ENCODE assay signal across 8 cellular contexts in the genomic region with DNA sequence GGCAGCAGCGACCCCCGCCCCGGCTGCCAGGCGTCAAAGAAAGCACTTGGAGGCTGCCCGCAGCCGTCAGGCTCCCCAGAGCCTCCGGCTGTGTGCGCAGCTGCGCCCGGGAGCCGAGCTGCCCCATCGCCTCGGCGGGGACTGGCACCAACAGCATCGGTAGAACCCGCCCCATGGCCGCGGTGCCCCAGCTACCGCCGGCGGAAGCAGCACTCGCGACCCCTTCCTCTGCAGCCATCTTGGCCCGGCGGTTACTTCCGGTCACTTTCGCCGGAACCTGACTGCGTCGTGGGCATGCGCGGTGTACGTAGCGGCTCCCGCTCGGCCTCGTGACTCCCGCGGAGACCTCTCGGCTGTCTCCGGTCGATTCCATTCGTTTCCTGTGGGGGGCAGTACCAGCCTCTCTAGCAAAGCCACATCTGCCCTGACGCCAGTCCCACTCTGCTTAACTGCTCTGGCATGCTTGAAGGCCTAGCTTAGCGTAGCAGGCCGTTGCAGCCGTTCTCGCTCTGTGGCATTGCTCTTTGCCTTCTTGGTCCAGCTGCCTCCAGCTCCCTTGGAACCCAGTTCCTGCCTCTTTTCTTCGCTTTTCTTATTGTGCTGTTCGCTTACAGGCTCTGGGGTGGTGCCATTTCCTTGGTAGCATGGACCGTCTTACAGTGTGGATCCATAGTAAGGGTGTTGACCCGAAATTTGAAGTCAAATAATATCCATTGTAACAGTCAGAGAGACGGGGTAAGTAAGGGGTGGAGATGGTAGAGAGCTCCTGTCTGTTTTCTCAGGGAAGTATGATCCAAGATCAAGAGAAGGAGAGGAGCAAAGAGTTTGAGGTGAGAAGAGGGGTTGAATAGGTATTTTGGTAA.
DNase-seq lines count a peak whose midpoint lies in the region; ATAC-seq and TF ChIP-seq lines count a peak whose summit lies in the region.

A gene with protein sequence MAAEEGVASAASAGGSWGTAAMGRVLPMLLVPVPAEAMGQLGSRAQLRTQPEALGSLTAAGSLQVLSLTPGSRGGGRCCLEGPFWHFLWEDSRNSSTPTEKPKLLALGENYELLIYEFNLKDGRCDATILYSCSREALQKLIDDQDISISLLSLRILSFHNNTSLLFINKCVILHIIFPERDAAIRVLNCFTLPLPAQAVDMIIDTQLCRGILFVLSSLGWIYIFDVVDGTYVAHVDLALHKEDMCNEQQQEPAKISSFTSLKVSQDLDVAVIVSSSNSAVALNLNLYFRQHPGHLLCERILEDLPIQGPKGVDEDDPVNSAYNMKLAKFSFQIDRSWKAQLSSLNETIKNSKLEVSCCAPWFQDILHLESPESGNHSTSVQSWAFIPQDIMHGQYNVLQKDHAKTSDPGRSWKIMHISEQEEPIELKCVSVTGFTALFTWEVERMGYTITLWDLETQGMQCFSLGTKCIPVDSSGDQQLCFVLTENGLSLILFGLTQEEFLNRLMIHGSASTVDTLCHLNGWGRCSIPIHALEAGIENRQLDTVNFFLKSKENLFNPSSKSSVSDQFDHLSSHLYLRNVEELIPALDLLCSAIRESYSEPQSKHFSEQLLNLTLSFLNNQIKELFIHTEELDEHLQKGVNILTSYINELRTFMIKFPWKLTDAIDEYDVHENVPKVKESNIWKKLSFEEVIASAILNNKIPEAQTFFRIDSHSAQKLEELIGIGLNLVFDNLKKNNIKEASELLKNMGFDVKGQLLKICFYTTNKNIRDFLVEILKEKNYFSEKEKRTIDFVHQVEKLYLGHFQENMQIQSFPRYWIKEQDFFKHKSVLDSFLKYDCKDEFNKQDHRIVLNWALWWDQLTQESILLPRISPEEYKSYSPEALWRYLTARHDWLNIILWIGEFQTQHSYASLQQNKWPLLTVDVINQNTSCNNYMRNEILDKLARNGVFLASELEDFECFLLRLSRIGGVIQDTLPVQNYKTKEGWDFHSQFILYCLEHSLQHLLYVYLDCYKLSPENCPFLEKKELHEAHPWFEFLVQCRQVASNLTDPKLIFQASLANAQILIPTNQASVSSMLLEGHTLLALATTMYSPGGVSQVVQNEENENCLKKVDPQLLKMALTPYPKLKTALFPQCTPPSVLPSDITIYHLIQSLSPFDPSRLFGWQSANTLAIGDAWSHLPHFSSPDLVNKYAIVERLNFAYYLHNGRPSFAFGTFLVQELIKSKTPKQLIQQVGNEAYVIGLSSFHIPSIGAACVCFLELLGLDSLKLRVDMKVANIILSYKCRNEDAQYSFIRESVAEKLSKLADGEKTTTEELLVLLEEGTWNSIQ (N-terminal part only) (minus strand): TSS at position 253 of the 863 bp plus-strand sequence. CDS start 15 bp downstream, at position 238.

- peak; percentile 84 for TF ChIP-seq CTCF in AG10803 (conservative IDR thresholded peaks at IDR 0.05; ENCODE audit: low read length)

- H3K4me3 ChIP-seq in AG10803 (ENCODE audit: low read length) = peak within 1 kb of the TSS; percentile 91

- ATAC-seq in GM19023 (IDR thresholded peaks at IDR 0.05; ENCODE audit: unreplicated experiment) = peak; percentile 81
- peak; percentile 76 for ATAC-seq in HG03342 (IDR thresholded peaks at IDR 0.05; ENCODE audit: unreplicated experiment)
- ATAC-seq in activated CD4-positive, CD25-positive, alpha-beta regulatory T cell treated with anti-CD3 and anti-CD28 coated beads, Interleukin-2, amount 50 U/mL, for 24 hours = peak; percentile 85 to 87

- DNase-seq in AG10803 (ENCODE audit: low read depth) (peak; percentile 97), NCI-H446 (lab: John Stamatoyannopoulos, UW) (peak; percentile 84 to 95), cerebellar nuclear complex (lab: John Stamatoyannopoulos, UW) (peak; percentile 4 to 83), islet precursor cell (peak; percentile 99)
- DNase-seq in stimulated activated CD4-positive, alpha-beta T cell treated with anti-CD3 and anti-CD28 coated beads, Interleukin-15, amount 100 ng/mL, for 1 hour (ENCODE audit: low read depth in 1 of 2, low spot score in 1 of 2) = peak; percentile 86 to 93

Comparison
In these comparisons a context has a peak if more than half of its experiments do, and no peak if none do; other contexts are left out.
1. Peak in every context shown above with its lines: DNase-seq, ATAC-seq and H3K4me3 ChIP-seq.
2. DNase-seq: peak in every context shown above with its lines; median percentile 99 in islet precursor cell; 97 in AG10803; 90 in NCI-H446; 90 in stimulated activated CD4-positive, alpha-beta T cell treated with anti-CD3 and anti-CD28 coated beads, Interleukin-15, amount 100 ng/mL, for 1 hour; 44 in cerebellar nuclear complex.